Comparison of ENCODE assay signal across 8 cellular contexts in genomic region chr1:61741682-61742619, GRCh38. TPM values are rescaled to one million over a fixed set of nuclear protein-coding genes. Genes with fewer than 3 reads are reported as not detected.
DNase-seq lines count a peak whose midpoint lies in the region; ATAC-seq, FAIRE-seq and TF ChIP-seq lines count a peak whose summit lies in the region.

TSS of gene PATJ (plus strand) at chr1:61742480. CDS start at chr1:61762893, 20,413 bp downstream.

- POLR2A ChIA-PET in GM12878 (lab: Charles Lee): no interaction called here

- H3F3A ChIP-seq in smooth muscle cell (ENCODE audit: low read depth): no peaks in the 10 kb centered on the region

- TSS peak; percentile 88 for BruUV-seq in GM12878 (replicated peaks; lab: Mats Ljungman, UMichigan)

- FAIRE-seq in GM12878 (lab: Jason Lieb, UNC): no peak

- intact Hi-C loops in T-helper 1 cell treated with Interleukin-12 subunit alpha and Interleukin-12 subunit beta and Interleukin-4 antibody, amounts not matched to agents 30 ng/mL and 1 ng/mL, for 36 hours (cut with micrococcal nuclease): loop anchor here (1.0 to 5.0 kb wide), 4 partner anchors 17 to 665 kb away; partner anchors contain the start of gene TM2D1
- intact Hi-C loops in GM12878 (cut with micrococcal nuclease; ENCODE audit: unreplicated experiment): loop anchor here (2.0 kb wide), 1 partner anchor 17 kb away; the partner anchor contains the start of gene TM2D1

- in situ Hi-C loops in GM12878 (cut with MboI): no loop called here

- TF ChIP-seq EP300 in GM12878 (IDR thresholded peaks at IDR 0.05; ENCODE audit: borderline replicate concordance in 1 of 2, control insufficient read depth in 1 of 2, low read depth in 2 of 2, low read length in 2 of 2): no peak

- no peak for TF ChIP-seq CTCF in GM12878 (IDR thresholded peaks at IDR 0.05 in 2 of 3, conservative IDR thresholded peaks at IDR 0.05 in 1 of 3; ENCODE audit: control insufficient read depth in 2 of 3, extremely low read depth in 1 of 3, insufficient read depth in 1 of 3, low read depth in 3 of 3, low read length in 3 of 3)
- TF ChIP-seq CTCF in smooth muscle cell (IDR thresholded peaks at IDR 0.05; ENCODE audit: borderline replicate concordance, insufficient read depth, poor library complexity, severe bottlenecking): no peak

- WGBS in GM12878 (ENCODE audit: insufficient coverage, insufficient replicate concordance, low lambda C conversion rate, missing lambda C conversion rate): 12% methylated on average over 26 of the region's 54 CpGs
- WGBS in smooth muscle cell (ENCODE audit: low lambda C conversion rate): 11% methylated on average over 23 of the region's 54 CpGs

- H3K27me3 ChIP-seq in HUES48 (ENCODE audit: control insufficient read depth, insufficient read depth, low read length) (no peaks in the 10 kb centered on the region), GM12878 (replicated peaks in 1 of 2; ENCODE audit: control insufficient read depth in 2 of 2, insufficient read depth in 2 of 2, low read length in 1 of 2) (no peaks in the 10 kb centered on the region), smooth muscle cell (ENCODE audit: low read depth) (no peaks in the 10 kb centered on the region)

- H3K9me3 ChIP-seq in HUES48 (ENCODE audit: control insufficient read depth, insufficient read depth, low read length): no peaks in the 10 kb centered on the region
- H3K9me3 ChIP-seq in GM12878 (replicated peaks; ENCODE audit: control insufficient read depth, insufficient read depth, low read length): no peaks in the 10 kb centered on the region
- H3K9me3 ChIP-seq in smooth muscle cell (replicated peaks; ENCODE audit: low read depth): no peaks in the 10 kb centered on the region

- H3K79me2 ChIP-seq in GM12878 (ENCODE audit: control insufficient read depth, insufficient read depth, low read length): peaks cover 1% of the 10 kb centered on the region; the same call in 1 of the 2 replicates
- H3K79me2 ChIP-seq in smooth muscle cell (ENCODE audit: low read depth): peaks cover 15% of the 10 kb centered on the region

- H2AFZ ChIP-seq in GM12878 (ENCODE audit: control insufficient read depth, low read depth, low read length): peak within 1 kb of the TSS; percentile 85
- peak within 1 kb of the TSS; percentile 100 for H2AFZ ChIP-seq in smooth muscle cell (ENCODE audit: low read depth)

- no peaks in the 10 kb centered on the region for H3K36me3 ChIP-seq in HUES48 (ENCODE audit: control insufficient read depth, insufficient read depth, low read length)
- H3K36me3 ChIP-seq in GM12878 (ENCODE audit: control insufficient read depth in 2 of 2, insufficient read depth in 2 of 2, low read length in 1 of 2): no peaks in the 10 kb centered on the region
- no peaks in the 10 kb centered on the region for H3K36me3 ChIP-seq in smooth muscle cell (ENCODE audit: low read depth)

- H3K27ac ChIP-seq in HUES48 (ENCODE audit: low read depth, low read length) (peak within 1 kb of the TSS; percentile 84), GM12878 (ENCODE audit: control insufficient read depth, insufficient read depth) (no peak within 1 kb of the TSS), smooth muscle cell (ENCODE audit: low read depth) (peak within 1 kb of the TSS; percentile 52)

- SMC1A ChIA-PET in GM12878 (lab: Charles Lee; ENCODE audit: uncharacterized antibody, unreplicated experiment): no interaction called here

- ATAC-seq in GM21360 (IDR thresholded peaks at IDR 0.05; ENCODE audit: unreplicated experiment) (peak; percentile 80), GM12878 (peak; percentile 91)

- TF ChIP-seq RAD21 in GM12878 (IDR thresholded peaks at IDR 0.05; ENCODE audit: insufficient read depth, low read depth, low read length): no peak

- peak within 1 kb of the TSS; percentile 85 for H3K9ac ChIP-seq in HUES48 (ENCODE audit: low read depth, low read length)
- peak within 1 kb of the TSS; percentile 77 for H3K9ac ChIP-seq in GM12878 (ENCODE audit: control insufficient read depth, insufficient read depth, low read length)
- peak within 1 kb of the TSS; percentile 82 for H3K9ac ChIP-seq in smooth muscle cell (ENCODE audit: low read depth)

- CTCF ChIA-PET in GM12878 (lab: Yijun Ruan, JAX): interaction anchor here (1.2 kb wide), 1 partner anchor 42 kb away, joined by 3 read pairs; no protein-coding TSS in a partner anchor

- TF ChIP-seq POLR2A in GM12878 (IDR thresholded peaks at IDR 0.05; ENCODE audit: low read depth, low read length): peak; percentile 68

- H4K20me1 ChIP-seq in GM12878 (ENCODE audit: control insufficient read depth, insufficient read depth) (no peaks in the 10 kb centered on the region), smooth muscle cell (ENCODE audit: low read depth) (no peaks in the 10 kb centered on the region)

- peak within 1 kb of the TSS; percentile 95 for H3K4me3 ChIP-seq in HUES48 (ENCODE audit: low read depth, low read length)
- peak within 1 kb of the TSS; percentile 83 for H3K4me3 ChIP-seq in GM12878
- peak within 1 kb of the TSS; percentile 88 for H3K4me3 ChIP-seq in smooth muscle cell

- RAD21 ChIA-PET in GM12878 (lab: Charles Lee; ENCODE audit: unreplicated experiment): no interaction called here

- peak; percentile 47 for DNase-seq in D341Med (ENCODE audit: low spot score)
- no peak for DNase-seq in GM12878 (ENCODE audit: low read depth, low spot score)
- peak; percentile 96 for DNase-seq in iPS-NIHi11 (ENCODE audit: low spot score)
- no peak for DNase-seq in smooth muscle cell (lab: John Stamatoyannopoulos, UW; ENCODE audit: unreplicated experiment)
- DNase-seq in hepatic stellate cell (ENCODE audit: low spot score): no peak

- H3K4me2 ChIP-seq in GM12878 (ENCODE audit: control insufficient read depth, insufficient read depth) (peak within 1 kb of the TSS; percentile 88), smooth muscle cell (peak within 1 kb of the TSS; percentile 99)

- H3K4me1 ChIP-seq in HUES48 (ENCODE audit: control insufficient read depth, insufficient read depth, low read length) (peaks cover 19% of the 10 kb centered on the region), GM12878 (ENCODE audit: control insufficient read depth, insufficient read depth, low read length) (peaks cover 6% of the 10 kb centered on the region), smooth muscle cell (ENCODE audit: low read depth) (peaks cover 16% of the 10 kb centered on the region)

TF ChIP-seq in GM12878, 131 proteins besides CTCF, POLR2A, EP300 and RAD21 (continues in another document):
- TF ChIP-seq CREB1 (IDR thresholded peaks at IDR 0.05; ENCODE audit: low read depth) (no peak), YY1 (IDR thresholded peaks at IDR 0.05; ENCODE audit: low read depth, low read length) (no peak), SP1 (IDR thresholded peaks at IDR 0.05; ENCODE audit: low read depth, low read length) (no peak), ZZZ3 (IDR thresholded peaks at IDR 0.05; ENCODE audit: control insufficient read depth, insufficient read length, low read depth) (no peak), ATF2 (IDR thresholded peaks at IDR 0.05; ENCODE audit: low read length) (no peak), TCF12 (IDR thresholded peaks at IDR 0.05; ENCODE audit: low read depth, low read length) (no peak), NBN (IDR thresholded peaks at IDR 0.05) (0 out of 2 replicates have a peak, but pooled peaks have one; percentile 22)

RNA-seq across cellular contexts. Expression of gene PATJ, which starts in this region (rescaled TPM):
- total RNA-seq in T-helper 1 cell treated with Interleukin-12 subunit alpha and Interleukin-12 subunit beta and Interleukin-4 antibody, amounts not matched to agents 30 ng/mL and 1 ng/mL, for 36 hours: 16.5 and 19.4 TPM in 2 replicates
- total RNA-seq in GM12878 (2013; cell fraction: nucleolus; rRNA removed): 84.0 and 89.2 TPM in 2 replicates
- total RNA-seq in GM12878 (2014; rRNA removed): 8.8 and 10.1 TPM in 2 replicates
- total RNA-seq in GM12878 (2014; rRNA removed; fragmentation: Illumina TruSeq; extraction: Trizol): 13.9 and 15.8 TPM in 2 replicates
- total RNA-seq in GM12878 (2021): 11.4 and 13.6 TPM in 2 replicates
- polyA plus RNA-seq in GM12878 (2011; ENCODE audit: low read depth): 3.6 TPM
- polyA plus RNA-seq in GM12878 (2011; rRNA removed): 6.6 and 8.8 TPM in 2 replicates
- polyA plus RNA-seq in GM12878 (2011; cell fraction: cytosol; rRNA removed): 2.8 and 3.1 TPM in 2 replicates
- 6.5 and 6.9 TPM in 2 replicates for polyA plus RNA-seq in GM12878 (2011; cell fraction: nucleus; rRNA removed)
- 4.0 and 5.0 TPM in 2 replicates for polyA plus RNA-seq in GM12878 (2012)
- polyA plus RNA-seq in GM12878 (2014; fragmentation: Illumina TruSeq; extraction: Trizol): 6.7 and 7.4 TPM in 2 replicates
- 1 to 10 TPM; 2.8 to 4.5 TPM for polyA plus RNA-seq in GM12878 (2014; fragmentation: Nextera tagmentation; extraction: Ambion mirVana)
- 4.9 and 6.3 TPM in 2 replicates for polyA plus RNA-seq in GM12878 (2014; rRNA removed)
- 1 to 10 TPM; 6.3 to 7.1 TPM for polyA plus RNA-seq in GM12878 (2016; fragmentation: Nextera tagmentation; extraction: Ambion mirVana)
- 23.2 and 24.2 TPM in 2 replicates for polyA minus RNA-seq in GM12878 (2011; rRNA and poly(A)+ RNA removed)
- 5.5 and 8.3 TPM in 2 replicates for polyA minus RNA-seq in GM12878 (2011; cell fraction: cytosol; rRNA and poly(A)+ RNA removed)
- polyA minus RNA-seq in GM12878 (2011; cell fraction: nucleus; rRNA and poly(A)+ RNA removed): 25.3 and 26.2 TPM in 2 replicates
- 12.3 and 28.6 TPM in 2 replicates for total RNA-seq in smooth muscle cell
- 3.5 and 11.3 TPM in 2 replicates for polyA plus RNA-seq in smooth muscle cell

Comparison
In these comparisons a context has a peak if more than half of its experiments do, and no peak if none do; other contexts are left out.
1. DNase-seq: peak in D341Med (single experiment) and iPS-NIHi11 (single experiment); none in GM12878 (single experiment), smooth muscle cell (single experiment) and hepatic stellate cell (single experiment).
2. Peak in every context shown above with its lines, with median percentiles within 50 percentile points of each other: H3K4me3 ChIP-seq and H3K9ac ChIP-seq.